In genomic region chr4:164790249-164790648, GRCh38 we compare ENCODE assay signal across 19 cellular contexts. TPM values are rescaled to one million over a fixed set of nuclear protein-coding genes. Genes with fewer than 3 reads are reported as not detected.
DNase-seq lines count a peak whose midpoint lies in the region; ATAC-seq, FAIRE-seq and TF ChIP-seq lines count a peak whose summit lies in the region.
"Had no signal": no experiment of that assay in that cellular context is flagged by ENCODE, and none has a peak within 500 bp of the region (broad histone marks: within the 10 kb centered on the region; RNA-seq: fewer than 3 reads in every experiment).

No MANE protein-coding gene starts in this region.

- H3K4me3 Mint-ChIP-seq in CD4-positive, alpha-beta T cell = no peak overlapping the region
- H3K4me3 Mint-ChIP-seq: CD8-positive, alpha-beta T cell had no signal

- H3K79me2 ChIP-seq in OCI-LY3 (ENCODE audit: low read length) = no peaks in the 10 kb centered on the region

- POLR2A ChIA-PET in CD4-positive, alpha-beta T cell (lab: Charles Lee) = no interaction called here

- H3K4me2 ChIP-seq in OCI-LY3 (ENCODE audit: low read length) = no peak overlapping the region

- no peak overlapping the region for H3K27ac ChIP-seq in OCI-LY3 (ENCODE audit: low read length)
- H3K27ac ChIP-seq in small intestine (ENCODE audit: low read depth in 1 of 2, low read length in 1 of 2) = no peak overlapping the region
- H3K27ac ChIP-seq in CD4-positive, alpha-beta T cell (ENCODE audit: low read depth, low read length) = no peak overlapping the region

- peak overlapping the region; percentile 44; the same call in 1 of the 2 replicates for H2AFZ ChIP-seq in OCI-LY3 (ENCODE audit: low read depth, low read length)

- H3K4me1 ChIP-seq in OCI-LY3 (ENCODE audit: low read length) = no peaks in the 10 kb centered on the region
- H3K4me1 ChIP-seq in small intestine (ENCODE audit: control insufficient read depth in 2 of 2, insufficient read depth in 1 of 2, low read depth in 1 of 2, low read length in 1 of 2) = no peaks in the 10 kb centered on the region

- ATAC-seq in HG03108 (IDR thresholded peaks at IDR 0.05; ENCODE audit: unreplicated experiment) = no peak
- ATAC-seq in CD4-positive, alpha-beta T cell (ENCODE audit: poor library complexity) = no peak
- ATAC-seq in GM18498 (IDR thresholded peaks at IDR 0.05; ENCODE audit: unreplicated experiment) = no peak
- ATAC-seq: CD8-positive, alpha-beta T cell had no signal

- DNase-seq in small intestine = peak; percentile 11
- no peak for DNase-seq in CD4-positive, alpha-beta T cell
- DNase-seq: C1 segment of cervical spinal cord; Caco-2; CD8-positive, alpha-beta T cell; DMS79; EL; GF-D8; GOT3 had no signal

- no peak overlapping the region for H3K27ac Mint-ChIP-seq in CD4-positive, alpha-beta T cell
- H3K27ac Mint-ChIP-seq: CD8-positive, alpha-beta T cell had no signal

- CTCF ChIA-PET in CD4-positive, alpha-beta T cell (lab: Charles Lee) = no interaction called here

- H3K27me3 Mint-ChIP-seq in CD4-positive, alpha-beta T cell = peaks cover 5% of the 10 kb centered on the region

- no peak for TF ChIP-seq CTCF in OCI-LY3 (IDR thresholded peaks at IDR 0.05; ENCODE audit: low read depth, low read length)
- TF ChIP-seq CTCF in CD4-positive, alpha-beta T cell (IDR thresholded peaks at IDR 0.05) = no peak

- H3K4me3 ChIP-seq in OCI-LY3 (ENCODE audit: low read length) (no peak overlapping the region), small intestine (ENCODE audit: low read depth in 1 of 2, low read length in 2 of 2) (no peak overlapping the region)
- H3K4me3 ChIP-seq: HAP-1 had no signal

- intact Hi-C loops in CD4-positive, alpha-beta T cell (cut with DNase I, micrococcal nuclease) = no loop called here

- no peaks in the 10 kb centered on the region for H3K4me1 Mint-ChIP-seq in CD4-positive, alpha-beta T cell (ENCODE audit: low read depth)

- no peaks in the 10 kb centered on the region for H4K20me1 ChIP-seq in OCI-LY3 (ENCODE audit: insufficient read depth, low read length)

- H3K9me3 ChIP-seq in OCI-LY3 (ENCODE audit: insufficient read depth, low read length) = no peaks in the 10 kb centered on the region
- no peaks in the 10 kb centered on the region for H3K9me3 ChIP-seq in small intestine (ENCODE audit: control insufficient read depth, low read depth)
- no peaks in the 10 kb centered on the region for H3K9me3 ChIP-seq in CD4-positive, alpha-beta T cell (ENCODE audit: control insufficient read depth, low read length)
- H3K9me3 ChIP-seq: Caco-2 had no signal

- peak; percentile 98 for FAIRE-seq in endometrium (lab: Jason Lieb, UNC)
- no peak for FAIRE-seq in small intestine (lab: Jason Lieb, UNC)
- FAIRE-seq: GM12891, H54 had no signal

- no peak overlapping the region for H3K9ac ChIP-seq in OCI-LY3 (ENCODE audit: low read length)

- H3K9me3 Mint-ChIP-seq in CD4-positive, alpha-beta T cell = peaks cover 5% of the 10 kb centered on the region

- no peaks in the 10 kb centered on the region for H3K36me3 Mint-ChIP-seq in CD4-positive, alpha-beta T cell (ENCODE audit: low read depth)
- H3K36me3 Mint-ChIP-seq: CD8-positive, alpha-beta T cell had no signal

- H3K27me3 ChIP-seq in OCI-LY3 (ENCODE audit: low read depth, low read length) (no peaks in the 10 kb centered on the region), small intestine (ENCODE audit: control insufficient read depth in 2 of 2, insufficient read depth in 2 of 2, low read length in 2 of 2) (no peaks in the 10 kb centered on the region)
- no peaks in the 10 kb centered on the region for H3K27me3 ChIP-seq in CD4-positive, alpha-beta T cell (ENCODE audit: control insufficient read depth, insufficient read depth, low read length)

- no peaks in the 10 kb centered on the region for H3K36me3 ChIP-seq in OCI-LY3 (replicated peaks; ENCODE audit: low read depth, low read length)
- no peaks in the 10 kb centered on the region for H3K36me3 ChIP-seq in small intestine (ENCODE audit: control insufficient read depth in 2 of 2, insufficient read depth in 2 of 2, low read length in 2 of 2)
- H3K36me3 ChIP-seq: HAP-1 had no signal

RNA-seq across cellular contexts. Expression of gene SMIM31, which starts 36.3 kb away (rescaled TPM):
- 10 to 100 TPM; 16.7 to 86.1 (median 44.6) TPM for polyA plus RNA-seq in small intestine
- total RNA-seq in CD4-positive, alpha-beta T cell = not detected
- total RNA-seq: A172; A673; Caco-2; CD8-positive, alpha-beta T cell had no signal
- polyA plus RNA-seq: BJ had no signal
